Comparison of ENCODE assay signal across 22 cellular contexts in the genomic region with DNA sequence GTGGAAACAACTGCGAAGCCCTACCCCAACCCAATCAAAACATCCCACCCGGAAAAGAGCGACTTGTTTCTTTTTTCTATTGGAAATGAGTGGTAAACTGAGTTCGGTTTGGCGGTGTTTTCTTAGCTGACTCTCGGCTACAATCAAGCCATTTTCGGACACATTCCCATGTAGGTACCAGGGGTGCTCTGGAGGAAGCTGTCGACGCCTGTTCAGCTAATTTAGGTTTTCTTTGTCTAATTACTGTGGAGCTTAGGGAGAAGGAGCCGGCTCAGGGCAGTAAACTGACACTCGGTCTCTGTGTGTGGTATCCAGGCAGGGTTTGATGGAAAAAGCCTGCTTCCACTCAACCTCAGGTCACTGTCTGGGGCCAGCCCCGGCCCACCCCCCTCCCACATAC. TPM values are rescaled to one million over a fixed set of nuclear protein-coding genes. Genes with fewer than 3 reads are reported as not detected.
DNase-seq lines count a peak whose midpoint lies in the region; ATAC-seq and TF ChIP-seq lines count a peak whose summit lies in the region.
"Had no signal": no experiment of that assay in that cellular context is flagged by ENCODE, and none has a peak within 500 bp of the region (broad histone marks: within the 10 kb centered on the region; RNA-seq: fewer than 3 reads in every experiment).

No MANE protein-coding gene starts in this region.

- no peaks in the 10 kb centered on the region for H3K9me2 ChIP-seq in PC-3 (replicated peaks; ENCODE audit: low read length)

- H2AFZ ChIP-seq in PC-3 (ENCODE audit: low read length) (no peak overlapping the region), fibroblast of lung (ENCODE audit: low read length) (no peak overlapping the region)

- H3K9ac ChIP-seq in PC-3 (ENCODE audit: low read length) = no peak overlapping the region
- peak overlapping the region; percentile 39 for H3K9ac ChIP-seq in fibroblast of lung (ENCODE audit: insufficient read depth, low read length)
- H3K9ac ChIP-seq: KMS-11 had no signal

- peak overlapping the region; percentile 71 for H3K4me3 ChIP-seq in BJ (ENCODE audit: low read depth, low read length)
- no peak overlapping the region for H3K4me3 ChIP-seq in PC-3 (ENCODE audit: low read length)
- H3K4me3 ChIP-seq in fibroblast of lung (replicated peaks in 1 of 4; ENCODE audit: control extremely low read depth in 1 of 4, insufficient read depth in 1 of 4, low read depth in 3 of 4, low read length in 4 of 4) = peak overlapping the region; percentile 46 to 99 (median 66)
- no peak overlapping the region for H3K4me3 ChIP-seq in prostate gland
- H3K4me3 ChIP-seq: left ventricle myocardium inferior, pancreas, vagina had no signal

- CTCF ChIA-PET in BJ (lab: Yijun Ruan, JAX) (interaction anchor here (0.7 to 3.9 kb wide), 7 partner anchors 9 to 475 kb away, joined by 3 to 29 read pairs (median 4); no protein-coding TSS in a partner anchor), PC-3 (lab: Charles Lee) (no interaction called here)
- CTCF ChIA-PET in activated CD8-positive, alpha-beta T cell treated with anti-CD3 and anti-CD28 coated beads, Interleukin-2, amount 10 ng/mL, durations not matched to agents 7 days and 5 days (lab: Charles Lee) = no interaction called here

- H3K9me3 ChIP-seq in PC-3 (ENCODE audit: low read length) (no peaks in the 10 kb centered on the region), fibroblast of lung (ENCODE audit: control insufficient read depth, insufficient read depth, low read depth, low read length) (no peaks in the 10 kb centered on the region), prostate gland (no peaks in the 10 kb centered on the region)
- H3K9me3 ChIP-seq: left ventricle myocardium inferior, pancreas, vagina had no signal

- TF ChIP-seq CTCF in BJ (IDR thresholded peaks at IDR 0.05; ENCODE audit: insufficient read depth, low read depth, low read length) (no peak), PC-3 (conservative IDR thresholded peaks at IDR 0.05; ENCODE audit: low read depth, low read length) (no peak), fibroblast of lung (conservative IDR thresholded peaks at IDR 0.05 in 1 of 2, IDR thresholded peaks at IDR 0.05 in 1 of 2; ENCODE audit: low read depth in 1 of 2, low read length in 2 of 2) (no peak), prostate gland (IDR thresholded peaks at IDR 0.05) (no peak)

- H3K4me1 ChIP-seq in PC-3 (ENCODE audit: insufficient read depth, low read length) (no peaks in the 10 kb centered on the region), fibroblast of lung (ENCODE audit: control insufficient read depth, extremely low read depth, insufficient read depth, low read length) (peaks cover 10% of the 10 kb centered on the region), prostate gland (replicated peaks) (no peaks in the 10 kb centered on the region)

- no peak overlapping the region for H3K4me3 Mint-ChIP-seq in activated CD8-positive, alpha-beta T cell treated with anti-CD3 and anti-CD28 coated beads, Interleukin-2, amount 10 ng/mL, durations not matched to agents 7 days and 5 days
- H3K4me3 Mint-ChIP-seq: activated CD4-positive, alpha-beta T cell treated with anti-CD3 and anti-CD28 coated beads for 36 hours; activated naive CD8-positive, alpha-beta T cell treated with anti-CD3 and anti-CD28 coated beads, Interleukin-2, amount 50 U/mL, for 24 hours; activated T-helper 1 cell treated with anti-CD3 and anti-CD28 coated beads, Interleukin-12 subunit alpha, Interleukin-12 subunit beta, Interleukin-2, Interleukin-4 antibody, amounts not matched to agents 30 ng/mL and 10 ng/mL and 1 ng/mL, durations not matched to agents 14 hours and 24 hours and 36 hours had no signal

- no peak for TF ChIP-seq POLR2A in prostate gland (IDR thresholded peaks at IDR 0.05)

- intact Hi-C loops in PC-3 (cut with micrococcal nuclease) (no loop called here), prostate gland (cut with DNase I) (no loop called here)

- H3K27ac Mint-ChIP-seq in activated CD8-positive, alpha-beta T cell treated with anti-CD3 and anti-CD28 coated beads, Interleukin-2, amount 10 ng/mL, durations not matched to agents 7 days and 5 days = no peak overlapping the region
- H3K27ac Mint-ChIP-seq: activated CD4-positive, alpha-beta T cell treated with anti-CD3 and anti-CD28 coated beads for 36 hours; activated naive CD8-positive, alpha-beta T cell treated with anti-CD3 and anti-CD28 coated beads, Interleukin-2, amount 50 U/mL, for 24 hours; activated T-helper 1 cell treated with anti-CD3 and anti-CD28 coated beads, Interleukin-12 subunit alpha, Interleukin-12 subunit beta, Interleukin-2, Interleukin-4 antibody, amounts not matched to agents 30 ng/mL and 10 ng/mL and 1 ng/mL, durations not matched to agents 14 hours and 24 hours and 36 hours; CD8-positive, alpha-beta T cell had no signal

- H3K9me3 Mint-ChIP-seq in activated CD8-positive, alpha-beta T cell treated with anti-CD3 and anti-CD28 coated beads, Interleukin-2, amount 10 ng/mL, durations not matched to agents 7 days and 5 days (ENCODE audit: insufficient read depth) = no peaks in the 10 kb centered on the region
- H3K9me3 Mint-ChIP-seq: activated naive CD8-positive, alpha-beta T cell treated with anti-CD3 and anti-CD28 coated beads, Interleukin-2, amount 50 U/mL, for 24 hours; activated T-helper 1 cell treated with anti-CD3 and anti-CD28 coated beads, Interleukin-12 subunit alpha, Interleukin-12 subunit beta, Interleukin-2, Interleukin-4 antibody, amounts not matched to agents 30 ng/mL and 10 ng/mL and 1 ng/mL, durations not matched to agents 14 hours and 24 hours and 36 hours; CD8-positive, alpha-beta T cell had no signal

- ATAC-seq in PC-3 (peak; percentile 13; the same call in 1 of the 2 replicates), HG03457 (IDR thresholded peaks at IDR 0.05; ENCODE audit: unreplicated experiment) (no peak)
- ATAC-seq in activated CD8-positive, alpha-beta T cell treated with anti-CD3 and anti-CD28 coated beads, Interleukin-2, amount 10 ng/mL, durations not matched to agents 7 days and 5 days = no peak
- ATAC-seq: activated naive CD8-positive, alpha-beta T cell treated with anti-CD3 and anti-CD28 coated beads, Interleukin-2, amount 50 U/mL, for 24 hours; CD8-positive, alpha-beta T cell; pancreas had no signal

- no peak for DNase-seq in BJ (ENCODE audit: low read depth)
- no peak for DNase-seq in PC-3
- DNase-seq in fibroblast of lung (ENCODE audit: low read depth in 2 of 2) = peak in 1 of 2 donors; percentile 61
- no peak for DNase-seq in prostate gland (ENCODE audit: low spot score)
- DNase-seq in dermis blood vessel endothelial cell = no peak
- no peak for DNase-seq in activated CD8-positive, alpha-beta T cell treated with anti-CD3 and anti-CD28 coated beads, Interleukin-2, amount 10 ng/mL, durations not matched to agents 7 days and 5 days
- DNase-seq in SIG-M5 (lab: John Stamatoyannopoulos, UW) = no peak
- DNase-seq: ACHN; activated naive CD8-positive, alpha-beta T cell treated with anti-CD3 and anti-CD28 coated beads, Interleukin-2, amount 50 U/mL, for 24 hours; CD8-positive, alpha-beta T cell; cortex of kidney; DMS53; left ventricle myocardium inferior; NCI-H2081; pancreas; RPMI8226 had no signal

- H3F3A ChIP-seq in PC-3 (ENCODE audit: low read length, unreplicated experiment) = no peaks in the 10 kb centered on the region

- BruUV-seq in PC-3 (replicated peaks; lab: Mats Ljungman, UMichigan) = no TSS peak

- peaks cover 20% of the 10 kb centered on the region for H3K4me1 Mint-ChIP-seq in activated CD8-positive, alpha-beta T cell treated with anti-CD3 and anti-CD28 coated beads, Interleukin-2, amount 10 ng/mL, durations not matched to agents 7 days and 5 days (ENCODE audit: low read depth)

- H3K27me3 ChIP-seq in BJ (ENCODE audit: control insufficient read depth, insufficient read depth, low read length) (no peaks in the 10 kb centered on the region), PC-3 (ENCODE audit: low read length) (peaks cover 72% of the 10 kb centered on the region), fibroblast of lung (ENCODE audit: control insufficient read depth, insufficient read depth, low read length) (no peaks in the 10 kb centered on the region), prostate gland (replicated peaks; ENCODE audit: insufficient read depth) (peaks cover 47% of the 10 kb centered on the region)

- H3K27me3 Mint-ChIP-seq in activated CD8-positive, alpha-beta T cell treated with anti-CD3 and anti-CD28 coated beads, Interleukin-2, amount 10 ng/mL, durations not matched to agents 7 days and 5 days (ENCODE audit: low read depth) = peaks cover 71% of the 10 kb centered on the region

- H3K4me2 ChIP-seq in PC-3 (ENCODE audit: low read length) (no peak overlapping the region), fibroblast of lung (ENCODE audit: extremely low read depth, insufficient read depth, low read length) (peak overlapping the region; percentile 82)
- H3K4me2 ChIP-seq: KMS-11 had no signal

- peaks cover 2% of the 10 kb centered on the region for H3K36me3 Mint-ChIP-seq in activated CD8-positive, alpha-beta T cell treated with anti-CD3 and anti-CD28 coated beads, Interleukin-2, amount 10 ng/mL, durations not matched to agents 7 days and 5 days (ENCODE audit: low read depth)
- H3K36me3 Mint-ChIP-seq: CD8-positive, alpha-beta T cell had no signal

- POLR2A ChIA-PET in BJ (lab: Charles Lee) (no interaction called here), PC-3 (lab: Charles Lee; ENCODE audit: unreplicated experiment) (no interaction called here)
- POLR2A ChIA-PET in activated CD8-positive, alpha-beta T cell treated with anti-CD3 and anti-CD28 coated beads, Interleukin-2, amount 10 ng/mL, durations not matched to agents 7 days and 5 days (lab: Charles Lee) = no interaction called here

- H4K20me1 ChIP-seq in PC-3 (ENCODE audit: low read length) = no peaks in the 10 kb centered on the region
- no peaks in the 10 kb centered on the region for H4K20me1 ChIP-seq in fibroblast of lung (ENCODE audit: control insufficient read depth, extremely low read depth, insufficient read depth, low read length)

- H3K36me3 ChIP-seq in BJ (ENCODE audit: control insufficient read depth, insufficient read depth, low read length) (no peaks in the 10 kb centered on the region; the same call in 1 of the 2 replicates), PC-3 (ENCODE audit: low read depth, low read length) (no peaks in the 10 kb centered on the region), fibroblast of lung (ENCODE audit: control insufficient read depth, insufficient read depth, low read length) (no peaks in the 10 kb centered on the region), prostate gland (no peaks in the 10 kb centered on the region)
- H3K36me3 ChIP-seq: left ventricle myocardium inferior, pancreas, vagina had no signal

- H3K79me2 ChIP-seq in PC-3 (ENCODE audit: low read length) (no peaks in the 10 kb centered on the region), fibroblast of lung (ENCODE audit: control insufficient read depth, insufficient read depth, low read length) (peaks cover 82% of the 10 kb centered on the region)

- WGBS in prostate gland = 58% methylated on average over 12 of the region's 12 CpGs

- H3K27ac ChIP-seq in PC-3 (ENCODE audit: low read length) (no peak overlapping the region), fibroblast of lung (ENCODE audit: insufficient read depth, low read length) (peak overlapping the region; percentile 70), prostate gland (peak overlapping the region; percentile 47 to 62)
- H3K27ac ChIP-seq: KMS-11, left ventricle myocardium inferior, pancreas, vagina had no signal

RNA-seq across cellular contexts. Expression of a gene that starts 1.7 kb away (rescaled TPM):
- polyA plus RNA-seq in BJ (2011; rRNA removed) (17.7 and 23.4 TPM in 2 replicates), fibroblast of lung (42.5 and 51.7 TPM in 2 replicates)
- polyA minus RNA-seq in BJ (2011; rRNA and poly(A)+ RNA removed) = 11.2 and 13.2 TPM in 2 replicates
- total RNA-seq in PC-3 (2014; rRNA removed) (not detected in 2 replicates), fibroblast of lung (29.3 and 32.9 TPM in 2 replicates), prostate gland (10 to 100 TPM in 1 of 2 donors, 1 to 10 TPM in 1; 4.9 to 14.1 TPM), dermis blood vessel endothelial cell (not detected in 2 replicates)
- 43.8 and 52.1 TPM in 2 replicates for polyA plus RNA-seq in fibroblast of lung (2012)
- polyA minus RNA-seq in fibroblast of lung (ENCODE audit: low replicate concordance) = 51.3 and 72.9 TPM in 2 replicates
- not detected for total RNA-seq in activated CD8-positive, alpha-beta T cell treated with anti-CD3 and anti-CD28 coated beads, Interleukin-2, amount 10 ng/mL, durations not matched to agents 7 days and 5 days
- total RNA-seq: activated CD4-positive, alpha-beta T cell treated with anti-CD3 and anti-CD28 coated beads for 36 hours; activated T-helper 1 cell treated with anti-CD3 and anti-CD28 coated beads, Interleukin-12 subunit alpha, Interleukin-12 subunit beta, Interleukin-2, Interleukin-4 antibody, amounts not matched to agents 30 ng/mL and 10 ng/mL and 1 ng/mL, durations not matched to agents 14 hours and 24 hours and 36 hours; CD8-positive, alpha-beta T cell; endothelial cell of umbilical vein had no signal
- polyA plus RNA-seq: endothelial cell of umbilical vein had no signal

Comparison
In these comparisons a context has a peak if more than half of its experiments do, and no peak if none do; other contexts are left out.
1. H3K4me3 ChIP-seq: peak in BJ (single experiment) and fibroblast of lung (4 of 4); none in PC-3 (single experiment) and prostate gland (0 of 2).